ENCODE assay signal across 10 cellular contexts in genomic region chr19:5850743-5851293, GRCh38. TPM values are rescaled to one million over a fixed set of nuclear protein-coding genes. Genes with fewer than 3 reads are reported as not detected.
DNase-seq lines count a peak whose midpoint lies in the region; ATAC-seq, FAIRE-seq and TF ChIP-seq lines count a peak whose summit lies in the region.
"Had no signal": no experiment of that assay in that cellular context is flagged by ENCODE, and none has a peak within 500 bp of the region (broad histone marks: within the 10 kb centered on the region; RNA-seq: fewer than 3 reads in every experiment).

No MANE protein-coding gene starts in this region.

- no peak overlapping the region for H3K27ac ChIP-seq in HepG2 (ENCODE audit: extremely low read length, insufficient read depth, low read length)

- POLR2A ChIA-PET in HepG2 (lab: Yijun Ruan, JAX) = interaction anchor here (3.2 kb wide), 1 partner anchor 12 kb away, joined by 11 read pairs; the partner anchor contains the start of gene FUT6

- no peak for FAIRE-seq in HepG2 (lab: Jason Lieb, UNC)

- TF ChIP-seq RAD21 in Ishikawa (IDR thresholded peaks at IDR 0.05; ENCODE audit: low read depth) (0 out of 2 replicates have a peak, but pooled peaks have one; percentile 7), HepG2 (CRISPR knock-in tag; IDR thresholded peaks at IDR 0.05) (no peak)

- TF ChIP-seq CTCF in astrocyte of the spinal cord (IDR thresholded peaks at IDR 0.05; ENCODE audit: low read depth, low read length) (no peak), HepG2 (CRISPR knock-in tag; IDR thresholded peaks at IDR 0.05) (no peak)

- TF ChIP-seq EP300 in Ishikawa (IDR thresholded peaks at IDR 0.05; ENCODE audit: borderline replicate concordance) (0 out of 2 replicates have a peak, but pooled peaks have one; percentile 5), HepG2 (IDR thresholded peaks at IDR 0.05; ENCODE audit: low read depth in 2 of 2, low read length in 2 of 2) (no peak), HepG2 (CRISPR knock-in tag; IDR thresholded peaks at IDR 0.05; ENCODE audit: borderline replicate concordance) (no peak)

- in situ Hi-C loops in astrocyte of the spinal cord (cut with HindIII; ENCODE audit: low sequenced_read_pairs) = no loop called here
- in situ Hi-C loops in HepG2 (cut with HindIII; ENCODE audit: extremely low pct_ligation_motif_present, low pct_unique_long_range_greater_than_20kb) = no loop called here

- no peaks in the 10 kb centered on the region for H4K20me1 ChIP-seq in HepG2 (ENCODE audit: insufficient read depth, low read length)

- DNase-seq in A172 (ENCODE audit: low spot score) (peak; percentile 64), astrocyte of the spinal cord (ENCODE audit: low read depth, low spot score) (peak; percentile 55), HepG2 (ENCODE audit: low spot score) (no peak), NCI-H1105 treated with DMSO at 0.1 percent for 48 hours (lab: John Stamatoyannopoulos, UW) (no peak)
- no peak for DNase-seq in activated T-cell treated with anti-CD3 and anti-CD28 coated beads, Interleukin-2, amount 50 U/mL, for 1 hour
- no peak for DNase-seq in stimulated activated naive CD8-positive, alpha-beta T cell treated with anti-CD3 and anti-CD28 coated beads, Interleukin-15, amount 100 ng/mL, for 72 hours
- DNase-seq: CD4-positive, CD25-positive, alpha-beta regulatory T cell had no signal

- CTCF ChIA-PET in HepG2 (lab: Yijun Ruan, JAX; ENCODE audit: low intra/inter-chr PET ratio, low total read pairs) = no interaction called here

- peaks cover 6% of the 10 kb centered on the region for H3K27me3 Mint-ChIP-seq in stimulated activated naive CD8-positive, alpha-beta T cell treated with anti-CD3 and anti-CD28 coated beads, Interleukin-15, amount 100 ng/mL, for 72 hours
- H3K27me3 Mint-ChIP-seq: natural killer cell treated with Interleukin-12 subunit alpha and Interleukin-12 subunit beta and Interleukin-15 and Interleukin-18, amount 100 ng/mL, for 72 hours had no signal

- intact Hi-C loops in HepG2 (cut with micrococcal nuclease; ENCODE audit: unreplicated experiment) = no loop called here

- no peak overlapping the region for H3K9ac ChIP-seq in HepG2 (ENCODE audit: insufficient read depth, low read depth, low read length)

- H3K27ac Mint-ChIP-seq in stimulated activated naive CD8-positive, alpha-beta T cell treated with anti-CD3 and anti-CD28 coated beads, Interleukin-15, amount 100 ng/mL, for 72 hours = peak overlapping the region in 1 of 2 donors; percentile 83
- H3K27ac Mint-ChIP-seq: CD4-positive, CD25-positive, alpha-beta regulatory T cell; natural killer cell treated with Interleukin-12 subunit alpha and Interleukin-12 subunit beta and Interleukin-15 and Interleukin-18, amount 100 ng/mL, for 72 hours had no signal

- H3K9me3 Mint-ChIP-seq in stimulated activated naive CD8-positive, alpha-beta T cell treated with anti-CD3 and anti-CD28 coated beads, Interleukin-15, amount 100 ng/mL, for 72 hours = no peaks in the 10 kb centered on the region
- H3K9me3 Mint-ChIP-seq: CD4-positive, CD25-positive, alpha-beta regulatory T cell; natural killer cell treated with Interleukin-12 subunit alpha and Interleukin-12 subunit beta and Interleukin-15 and Interleukin-18, amount 100 ng/mL, for 72 hours had no signal

- H3K79me2 ChIP-seq in HepG2 (ENCODE audit: insufficient read depth, low read length) = no peaks in the 10 kb centered on the region

- H3K27me3 ChIP-seq in HepG2 (ENCODE audit: control insufficient read depth in 1 of 2, insufficient read depth in 2 of 2, low read length in 2 of 2) = 0 out of 5 replicates have a peak, but pooled peaks cover 0 to 2% of the 10 kb centered on the region in 2 experiments

- peaks cover 6% of the 10 kb centered on the region for H3K4me1 Mint-ChIP-seq in stimulated activated naive CD8-positive, alpha-beta T cell treated with anti-CD3 and anti-CD28 coated beads, Interleukin-15, amount 100 ng/mL, for 72 hours
- H3K4me1 Mint-ChIP-seq: CD4-positive, CD25-positive, alpha-beta regulatory T cell had no signal

- no peak overlapping the region for H3K4me2 ChIP-seq in HepG2 (ENCODE audit: low read depth, low read length)

- no peak for TF ChIP-seq POLR2A in HepG2 (IDR thresholded peaks at IDR 0.05; ENCODE audit: insufficient read depth in 1 of 2, low read depth in 2 of 2, low read length in 2 of 2)

- H3K4me3 ChIP-seq in astrocyte of the spinal cord (ENCODE audit: low read depth, low read length) (no peak overlapping the region), HepG2 (replicated peaks in 1 of 3; ENCODE audit: insufficient read depth in 1 of 3, low read depth in 2 of 3, low read length in 3 of 3) (no peak overlapping the region; a peak in 1 of 6 replicates)

- no TSS peak for BruUV-seq in HepG2 (replicated peaks; lab: Mats Ljungman, UMichigan)

- no peak for ATAC-seq in HepG2
- no peak for ATAC-seq in GM18907 (IDR thresholded peaks at IDR 0.05; ENCODE audit: unreplicated experiment)
- ATAC-seq in stimulated activated naive CD8-positive, alpha-beta T cell treated with anti-CD3 and anti-CD28 coated beads, Interleukin-15, amount 100 ng/mL, for 72 hours = no peak

- H3K4me1 ChIP-seq in HepG2 (ENCODE audit: insufficient read depth, low read length) = peaks cover 25% of the 10 kb centered on the region

- no peak overlapping the region for H2AFZ ChIP-seq in HepG2 (ENCODE audit: low read length)

- no peaks in the 10 kb centered on the region for H3K36me3 ChIP-seq in HepG2 (replicated peaks in 1 of 2; ENCODE audit: control insufficient read depth in 1 of 2, insufficient read depth in 2 of 2, low read length in 2 of 2)

- no peak overlapping the region for H3K4me3 Mint-ChIP-seq in stimulated activated naive CD8-positive, alpha-beta T cell treated with anti-CD3 and anti-CD28 coated beads, Interleukin-15, amount 100 ng/mL, for 72 hours
- H3K4me3 Mint-ChIP-seq: CD4-positive, CD25-positive, alpha-beta regulatory T cell; natural killer cell treated with Interleukin-12 subunit alpha and Interleukin-12 subunit beta and Interleukin-15 and Interleukin-18, amount 100 ng/mL, for 72 hours had no signal

- no peaks in the 10 kb centered on the region for H3K9me3 ChIP-seq in HepG2 (ENCODE audit: low read length)

- WGBS in HepG2 (ENCODE audit: low lambda C conversion rate) = 7% methylated on average over 3 of the region's 5 CpGs

RNA-seq across cellular contexts. Expression of gene FUT3, which starts 0.4 kb away (rescaled TPM):
- total RNA-seq in A172 (2014; rRNA removed; shearing (Covaris generic)) = not detected in 2 replicates
- total RNA-seq in HepG2 (2016; rRNA removed; fragmentation: Illumina TruSeq; extraction: Trizol) = 0.20 and 0.53 TPM in 2 replicates
- total RNA-seq in HepG2 (2016; cell fraction: cytosol; rRNA removed; fragmentation: Illumina TruSeq; extraction: Trizol; ENCODE audit: low read depth) = 0.10 TPM in 1 of 2 replicates, not detected in the other
- 0.39 TPM in 1 of 2 replicates, not detected in the other for total RNA-seq in HepG2 (2016; cell fraction: insoluble cytoplasmic fraction; rRNA removed; fragmentation: Illumina TruSeq; extraction: Trizol)
- total RNA-seq in HepG2 (2016; cell fraction: membrane; rRNA removed; fragmentation: Illumina TruSeq; extraction: Trizol) = 0.14 and 0.15 TPM in 2 replicates
- 0.34 TPM in 1 of 2 replicates, not detected in the other for total RNA-seq in HepG2 (2016; cell fraction: nucleus; rRNA removed; fragmentation: Illumina TruSeq; extraction: Trizol)
- polyA plus RNA-seq in HepG2 (2011; rRNA removed) = 1.1 and 1.6 TPM in 2 replicates
- polyA plus RNA-seq in HepG2 (2011; cell fraction: cytosol; rRNA removed) = 0.74 and 0.86 TPM in 2 replicates
- polyA plus RNA-seq in HepG2 (2011; cell fraction: nucleus; rRNA removed) = 0.96 and 1.5 TPM in 2 replicates
- 0.52 and 2.4 TPM in 2 replicates for polyA plus RNA-seq in HepG2 (2012)
- 0.07 TPM in 1 of 2 replicates, not detected in the other for polyA plus RNA-seq in HepG2 (2016; cell fraction: cytosol; fragmentation: Illumina TruSeq; extraction: Trizol; ENCODE audit: low read depth)
- polyA plus RNA-seq in HepG2 (2016; cell fraction: insoluble cytoplasmic fraction; fragmentation: Illumina TruSeq; extraction: Trizol; ENCODE audit: low read depth) = 0.12 and 0.23 TPM in 2 replicates
- 0.17 TPM in 1 of 2 replicates, not detected in the other for polyA plus RNA-seq in HepG2 (2016; cell fraction: membrane; fragmentation: Illumina TruSeq; extraction: Trizol; ENCODE audit: low read depth)
- polyA plus RNA-seq in HepG2 (2016; cell fraction: nucleus; fragmentation: Illumina TruSeq; extraction: Trizol; ENCODE audit: insufficient read depth, low read depth) = 0.57 and 0.83 TPM in 2 replicates
- polyA minus RNA-seq in HepG2 (2011; rRNA and poly(A)+ RNA removed; ENCODE audit: low replicate concordance) = 0.80 TPM in 1 of 2 replicates, not detected in the other
- 0.69 TPM in 1 of 2 replicates, not detected in the other for polyA minus RNA-seq in HepG2 (2011; cell fraction: cytosol; rRNA and poly(A)+ RNA removed)
- 0.26 and 2.9 TPM in 2 replicates for polyA minus RNA-seq in HepG2 (2011; cell fraction: nucleus; rRNA and poly(A)+ RNA removed)
- total RNA-seq: CD4-positive, CD25-positive, alpha-beta regulatory T cell; natural killer cell treated with Interleukin-12 subunit alpha and Interleukin-12 subunit beta and Interleukin-15 and Interleukin-18, amount 100 ng/mL, for 72 hours had no signal
- polyA plus RNA-seq: CD4-positive, CD25-positive, alpha-beta regulatory T cell had no signal

RNA-seq across cellular contexts. Expression of gene FUT6, which starts 11.3 kb away (rescaled TPM):
- not detected in 2 replicates for total RNA-seq in A172 (2014; rRNA removed; shearing (Covaris generic))
- 5.0 and 8.2 TPM in 2 replicates for total RNA-seq in HepG2 (2016; rRNA removed; fragmentation: Illumina TruSeq; extraction: Trizol)
- total RNA-seq in HepG2 (2016; cell fraction: cytosol; rRNA removed; fragmentation: Illumina TruSeq; extraction: Trizol; ENCODE audit: low read depth) = 0.97 and 1.6 TPM in 2 replicates
- 5.0 and 7.9 TPM in 2 replicates for total RNA-seq in HepG2 (2016; cell fraction: insoluble cytoplasmic fraction; rRNA removed; fragmentation: Illumina TruSeq; extraction: Trizol)
- 3.2 and 4.2 TPM in 2 replicates for total RNA-seq in HepG2 (2016; cell fraction: membrane; rRNA removed; fragmentation: Illumina TruSeq; extraction: Trizol)
- total RNA-seq in HepG2 (2016; cell fraction: nucleus; rRNA removed; fragmentation: Illumina TruSeq; extraction: Trizol) = 5.8 and 8.5 TPM in 2 replicates
- 27.7 and 53.3 TPM in 2 replicates for polyA plus RNA-seq in HepG2 (2011; rRNA removed)
- 33.1 and 34.4 TPM in 2 replicates for polyA plus RNA-seq in HepG2 (2011; cell fraction: cytosol; rRNA removed)
- polyA plus RNA-seq in HepG2 (2011; cell fraction: nucleus; rRNA removed) = 43.6 and 59.1 TPM in 2 replicates
- polyA plus RNA-seq in HepG2 (2012) = 15.4 and 18.7 TPM in 2 replicates
- 0.97 and 1.0 TPM in 2 replicates for polyA plus RNA-seq in HepG2 (2016; cell fraction: cytosol; fragmentation: Illumina TruSeq; extraction: Trizol; ENCODE audit: low read depth)
- polyA plus RNA-seq in HepG2 (2016; cell fraction: insoluble cytoplasmic fraction; fragmentation: Illumina TruSeq; extraction: Trizol; ENCODE audit: low read depth) = 5.1 and 6.0 TPM in 2 replicates
- 3.2 and 3.6 TPM in 2 replicates for polyA plus RNA-seq in HepG2 (2016; cell fraction: membrane; fragmentation: Illumina TruSeq; extraction: Trizol; ENCODE audit: low read depth)
- polyA plus RNA-seq in HepG2 (2016; cell fraction: nucleus; fragmentation: Illumina TruSeq; extraction: Trizol; ENCODE audit: insufficient read depth, low read depth) = 11.4 and 11.8 TPM in 2 replicates
- polyA minus RNA-seq in HepG2 (2011; rRNA and poly(A)+ RNA removed; ENCODE audit: low replicate concordance) = 80.4 TPM in 1 of 2 replicates, not detected in the other
- 21.4 and 25.8 TPM in 2 replicates for polyA minus RNA-seq in HepG2 (2011; cell fraction: cytosol; rRNA and poly(A)+ RNA removed)
- 22.5 and 47.7 TPM in 2 replicates for polyA minus RNA-seq in HepG2 (2011; cell fraction: nucleus; rRNA and poly(A)+ RNA removed)
- total RNA-seq: CD4-positive, CD25-positive, alpha-beta regulatory T cell; natural killer cell treated with Interleukin-12 subunit alpha and Interleukin-12 subunit beta and Interleukin-15 and Interleukin-18, amount 100 ng/mL, for 72 hours had no signal
- polyA plus RNA-seq: CD4-positive, CD25-positive, alpha-beta regulatory T cell had no signal

RNA-seq across cellular contexts. Expression of gene FUT5, which starts 19.5 kb away (rescaled TPM):
- total RNA-seq in A172 (2014; rRNA removed; shearing (Covaris generic)) = not detected in 2 replicates
- total RNA-seq in HepG2 (2016; rRNA removed; fragmentation: Illumina TruSeq; extraction: Trizol) = not detected in 2 replicates
- total RNA-seq in HepG2 (2016; cell fraction: cytosol; rRNA removed; fragmentation: Illumina TruSeq; extraction: Trizol; ENCODE audit: low read depth) = not detected in 2 replicates
- not detected in 2 replicates for total RNA-seq in HepG2 (2016; cell fraction: insoluble cytoplasmic fraction; rRNA removed; fragmentation: Illumina TruSeq; extraction: Trizol)
- total RNA-seq in HepG2 (2016; cell fraction: membrane; rRNA removed; fragmentation: Illumina TruSeq; extraction: Trizol) = not detected in 2 replicates
- not detected in 2 replicates for total RNA-seq in HepG2 (2016; cell fraction: nucleus; rRNA removed; fragmentation: Illumina TruSeq; extraction: Trizol)
- 0.03 and 0.10 TPM in 2 replicates for polyA plus RNA-seq in HepG2 (2011; rRNA removed)
- polyA plus RNA-seq in HepG2 (2011; cell fraction: cytosol; rRNA removed) = 0.03 and 0.05 TPM in 2 replicates
- 0.45 and 0.69 TPM in 2 replicates for polyA plus RNA-seq in HepG2 (2011; cell fraction: nucleus; rRNA removed)
- polyA plus RNA-seq in HepG2 (2012) = 0.35 TPM in 1 of 2 replicates, not detected in the other
- polyA plus RNA-seq in HepG2 (2016; cell fraction: cytosol; fragmentation: Illumina TruSeq; extraction: Trizol; ENCODE audit: low read depth) = not detected in 2 replicates
- polyA plus RNA-seq in HepG2 (2016; cell fraction: insoluble cytoplasmic fraction; fragmentation: Illumina TruSeq; extraction: Trizol; ENCODE audit: low read depth) = not detected in 2 replicates
- not detected in 2 replicates for polyA plus RNA-seq in HepG2 (2016; cell fraction: membrane; fragmentation: Illumina TruSeq; extraction: Trizol; ENCODE audit: low read depth)
- polyA plus RNA-seq in HepG2 (2016; cell fraction: nucleus; fragmentation: Illumina TruSeq; extraction: Trizol; ENCODE audit: insufficient read depth, low read depth) = 0.32 TPM in 1 of 2 replicates, not detected in the other
- 0.08 and 0.14 TPM in 2 replicates for polyA minus RNA-seq in HepG2 (2011; rRNA and poly(A)+ RNA removed; ENCODE audit: low replicate concordance)
- not detected in 2 replicates for polyA minus RNA-seq in HepG2 (2011; cell fraction: cytosol; rRNA and poly(A)+ RNA removed)
- 1.1 and 1.4 TPM in 2 replicates for polyA minus RNA-seq in HepG2 (2011; cell fraction: nucleus; rRNA and poly(A)+ RNA removed)
- total RNA-seq: natural killer cell treated with Interleukin-12 subunit alpha and Interleukin-12 subunit beta and Interleukin-15 and Interleukin-18, amount 100 ng/mL, for 72 hours had no signal

RNA-seq across cellular contexts. Expression of gene NRTN, which starts 46.0 kb away (rescaled TPM):
- total RNA-seq in A172 (2014; rRNA removed; shearing (Covaris generic)) = 1.4 TPM in 1 of 2 replicates, not detected in the other
- 3.2 and 4.1 TPM in 2 replicates for total RNA-seq in HepG2 (2016; rRNA removed; fragmentation: Illumina TruSeq; extraction: Trizol)
- 6.3 and 6.9 TPM in 2 replicates for total RNA-seq in HepG2 (2016; cell fraction: cytosol; rRNA removed; fragmentation: Illumina TruSeq; extraction: Trizol; ENCODE audit: low read depth)
- total RNA-seq in HepG2 (2016; cell fraction: insoluble cytoplasmic fraction; rRNA removed; fragmentation: Illumina TruSeq; extraction: Trizol) = 3.3 and 3.6 TPM in 2 replicates
- 11.2 and 12.2 TPM in 2 replicates for total RNA-seq in HepG2 (2016; cell fraction: membrane; rRNA removed; fragmentation: Illumina TruSeq; extraction: Trizol)
- total RNA-seq in HepG2 (2016; cell fraction: nucleus; rRNA removed; fragmentation: Illumina TruSeq; extraction: Trizol) = 1.9 TPM in 2 replicates
- 5.3 and 7.3 TPM in 2 replicates for polyA plus RNA-seq in HepG2 (2011; rRNA removed)
- 3.3 and 7.0 TPM in 2 replicates for polyA plus RNA-seq in HepG2 (2011; cell fraction: cytosol; rRNA removed)
- 5.3 and 5.4 TPM in 2 replicates for polyA plus RNA-seq in HepG2 (2011; cell fraction: nucleus; rRNA removed)
- 3.3 and 6.4 TPM in 2 replicates for polyA plus RNA-seq in HepG2 (2012)
- 9.7 and 9.9 TPM in 2 replicates for polyA plus RNA-seq in HepG2 (2016; cell fraction: cytosol; fragmentation: Illumina TruSeq; extraction: Trizol; ENCODE audit: low read depth)
- 4.5 and 4.6 TPM in 2 replicates for polyA plus RNA-seq in HepG2 (2016; cell fraction: insoluble cytoplasmic fraction; fragmentation: Illumina TruSeq; extraction: Trizol; ENCODE audit: low read depth)
- 13.7 and 14.4 TPM in 2 replicates for polyA plus RNA-seq in HepG2 (2016; cell fraction: membrane; fragmentation: Illumina TruSeq; extraction: Trizol; ENCODE audit: low read depth)
- 2.8 and 4.0 TPM in 2 replicates for polyA plus RNA-seq in HepG2 (2016; cell fraction: nucleus; fragmentation: Illumina TruSeq; extraction: Trizol; ENCODE audit: insufficient read depth, low read depth)
- polyA minus RNA-seq in HepG2 (2011; rRNA and poly(A)+ RNA removed; ENCODE audit: low replicate concordance) = 0.14 and 10.3 TPM in 2 replicates
- polyA minus RNA-seq in HepG2 (2011; cell fraction: cytosol; rRNA and poly(A)+ RNA removed) = 5.2 and 5.8 TPM in 2 replicates
- 1.2 and 1.8 TPM in 2 replicates for polyA minus RNA-seq in HepG2 (2011; cell fraction: nucleus; rRNA and poly(A)+ RNA removed)
- total RNA-seq: CD4-positive, CD25-positive, alpha-beta regulatory T cell; natural killer cell treated with Interleukin-12 subunit alpha and Interleukin-12 subunit beta and Interleukin-15 and Interleukin-18, amount 100 ng/mL, for 72 hours had no signal

RNA-seq across cellular contexts. Expression of gene NDUFA11, which starts 52.8 kb away (rescaled TPM):
- 208 and 242 TPM in 2 replicates for total RNA-seq in A172 (2014; rRNA removed; shearing (Covaris generic))
- total RNA-seq in HepG2 (2016; rRNA removed; fragmentation: Illumina TruSeq; extraction: Trizol) = 378 and 396 TPM in 2 replicates
- total RNA-seq in HepG2 (2016; cell fraction: cytosol; rRNA removed; fragmentation: Illumina TruSeq; extraction: Trizol; ENCODE audit: low read depth) = 206 and 277 TPM in 2 replicates
- 384 and 456 TPM in 2 replicates for total RNA-seq in HepG2 (2016; cell fraction: insoluble cytoplasmic fraction; rRNA removed; fragmentation: Illumina TruSeq; extraction: Trizol)
- 192 and 280 TPM in 2 replicates for total RNA-seq in HepG2 (2016; cell fraction: membrane; rRNA removed; fragmentation: Illumina TruSeq; extraction: Trizol)
- total RNA-seq in HepG2 (2016; cell fraction: nucleus; rRNA removed; fragmentation: Illumina TruSeq; extraction: Trizol) = 124 and 130 TPM in 2 replicates
- 286 and 302 TPM in 2 replicates for polyA plus RNA-seq in HepG2 (2011; rRNA removed)
- 407 and 879 TPM in 2 replicates for polyA plus RNA-seq in HepG2 (2011; cell fraction: cytosol; rRNA removed)
- polyA plus RNA-seq in HepG2 (2011; cell fraction: nucleus; rRNA removed) = 341 and 384 TPM in 2 replicates
- polyA plus RNA-seq in HepG2 (2012) = 182 and 188 TPM in 2 replicates
- polyA plus RNA-seq in HepG2 (2016; cell fraction: cytosol; fragmentation: Illumina TruSeq; extraction: Trizol; ENCODE audit: low read depth) = 245 and 314 TPM in 2 replicates
- polyA plus RNA-seq in HepG2 (2016; cell fraction: insoluble cytoplasmic fraction; fragmentation: Illumina TruSeq; extraction: Trizol; ENCODE audit: low read depth) = 420 and 459 TPM in 2 replicates
- polyA plus RNA-seq in HepG2 (2016; cell fraction: membrane; fragmentation: Illumina TruSeq; extraction: Trizol; ENCODE audit: low read depth) = 204 and 246 TPM in 2 replicates
- 232 and 235 TPM in 2 replicates for polyA plus RNA-seq in HepG2 (2016; cell fraction: nucleus; fragmentation: Illumina TruSeq; extraction: Trizol; ENCODE audit: insufficient read depth, low read depth)
- polyA minus RNA-seq in HepG2 (2011; rRNA and poly(A)+ RNA removed; ENCODE audit: low replicate concordance) = 32.1 and 88.3 TPM in 2 replicates
- 38.6 and 41.0 TPM in 2 replicates for polyA minus RNA-seq in HepG2 (2011; cell fraction: cytosol; rRNA and poly(A)+ RNA removed)
- polyA minus RNA-seq in HepG2 (2011; cell fraction: nucleus; rRNA and poly(A)+ RNA removed) = 16.5 and 21.2 TPM in 2 replicates

Comparison
In these comparisons a context has a peak if more than half of its experiments do, and no peak if none do; other contexts are left out.
1. DNase-seq: peak in A172 (single experiment) and astrocyte of the spinal cord (single experiment); none in HepG2 (single experiment), activated T-cell treated with anti-CD3 and anti-CD28 coated beads, Interleukin-2, amount 50 U/mL, for 1 hour (single experiment), stimulated activated naive CD8-positive, alpha-beta T cell treated with anti-CD3 and anti-CD28 coated beads, Interleukin-15, amount 100 ng/mL, for 72 hours (0 of 2) and NCI-H1105 treated with DMSO at 0.1 percent for 48 hours (single experiment).